In the genomic region with DNA sequence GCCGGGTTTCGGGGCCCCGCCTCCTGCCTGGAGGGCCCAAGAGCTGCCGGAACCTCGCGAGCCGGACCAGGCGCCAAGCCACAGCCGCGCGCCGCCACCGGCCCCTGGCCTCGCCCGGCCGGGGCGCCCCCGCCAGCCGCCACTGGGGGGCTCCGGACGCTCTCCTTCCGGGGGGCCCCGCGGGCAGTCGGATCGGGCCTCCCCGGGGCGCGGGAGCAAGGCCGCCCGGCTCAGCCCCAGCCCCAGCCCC, we compare ENCODE assay signal across 1 cellular context.
TF ChIP-seq lines count a peak whose summit lies in the region.

No MANE protein-coding gene starts in this region.

TF ChIP-seq in GM12878, 131 proteins besides CTCF, POLR2A, EP300 and RAD21 (continued from another document):
- TF ChIP-seq NRF1 (conservative IDR thresholded peaks at IDR 0.05; ENCODE audit: low read depth, low read length) (no peak), RFX5 (IDR thresholded peaks at IDR 0.05; ENCODE audit: low read depth, low read length) (no peak), CBX5 (IDR thresholded peaks at IDR 0.05; ENCODE audit: low read depth) (0 out of 2 replicates have a peak, but pooled peaks have one; percentile 5), IKZF1 (conservative IDR thresholded peaks at IDR 0.05) (no peak), TAF1 (IDR thresholded peaks at IDR 0.05; ENCODE audit: borderline replicate concordance, low read depth, low read length) (peak; percentile 44; the same call in 1 of the 2 replicates), RB1 (IDR thresholded peaks at IDR 0.05; ENCODE audit: borderline replicate concordance) (no peak), MXI1 (IDR thresholded peaks at IDR 0.05; ENCODE audit: low read depth, low read length) (no peak), NR2C2 (IDR thresholded peaks at IDR 0.05; ENCODE audit: borderline replicate concordance, control insufficient read depth, insufficient read length, low read depth) (no peak), CHD1 (IDR thresholded peaks at IDR 0.05; ENCODE audit: low read depth, low read length) (no peak), YY1 (IDR thresholded peaks at IDR 0.05; ENCODE audit: low read depth, low read length) (peak; percentile 19; the same call in 1 of the 2 replicates), WRNIP1 (IDR thresholded peaks at IDR 0.05; ENCODE audit: borderline replicate concordance, low read depth, low read length) (no peak), IRF4 (IDR thresholded peaks at IDR 0.05; ENCODE audit: low read depth, low read length) (no peak), RELA (IDR thresholded peaks at IDR 0.05; ENCODE audit: borderline replicate concordance, partially characterized antibody) (no peak), EGR1 (IDR thresholded peaks at IDR 0.05; ENCODE audit: borderline replicate concordance in 1 of 2, low read depth in 2 of 2, low read length in 2 of 2) (0 out of 3 replicates have a peak, but pooled peaks of 1 of the 2 experiments have one; percentile 40), ZNF217 (IDR thresholded peaks at IDR 0.05) (no peak)
- TF ChIP-seq, protein P1, sequence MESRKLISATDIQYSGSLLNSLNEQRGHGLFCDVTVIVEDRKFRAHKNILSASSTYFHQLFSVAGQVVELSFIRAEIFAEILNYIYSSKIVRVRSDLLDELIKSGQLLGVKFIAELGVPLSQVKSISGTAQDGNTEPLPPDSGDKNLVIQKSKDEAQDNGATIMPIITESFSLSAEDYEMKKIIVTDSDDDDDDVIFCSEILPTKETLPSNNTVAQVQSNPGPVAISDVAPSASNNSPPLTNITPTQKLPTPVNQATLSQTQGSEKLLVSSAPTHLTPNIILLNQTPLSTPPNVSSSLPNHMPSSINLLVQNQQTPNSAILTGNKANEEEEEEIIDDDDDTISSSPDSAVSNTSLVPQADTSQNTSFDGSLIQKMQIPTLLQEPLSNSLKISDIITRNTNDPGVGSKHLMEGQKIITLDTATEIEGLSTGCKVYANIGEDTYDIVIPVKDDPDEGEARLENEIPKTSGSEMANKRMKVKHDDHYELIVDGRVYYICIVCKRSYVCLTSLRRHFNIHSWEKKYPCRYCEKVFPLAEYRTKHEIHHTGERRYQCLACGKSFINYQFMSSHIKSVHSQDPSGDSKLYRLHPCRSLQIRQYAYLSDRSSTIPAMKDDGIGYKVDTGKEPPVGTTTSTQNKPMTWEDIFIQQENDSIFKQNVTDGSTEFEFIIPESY (IDR thresholded peaks at IDR 0.05) = no peak
- TF ChIP-seq, protein P2, sequence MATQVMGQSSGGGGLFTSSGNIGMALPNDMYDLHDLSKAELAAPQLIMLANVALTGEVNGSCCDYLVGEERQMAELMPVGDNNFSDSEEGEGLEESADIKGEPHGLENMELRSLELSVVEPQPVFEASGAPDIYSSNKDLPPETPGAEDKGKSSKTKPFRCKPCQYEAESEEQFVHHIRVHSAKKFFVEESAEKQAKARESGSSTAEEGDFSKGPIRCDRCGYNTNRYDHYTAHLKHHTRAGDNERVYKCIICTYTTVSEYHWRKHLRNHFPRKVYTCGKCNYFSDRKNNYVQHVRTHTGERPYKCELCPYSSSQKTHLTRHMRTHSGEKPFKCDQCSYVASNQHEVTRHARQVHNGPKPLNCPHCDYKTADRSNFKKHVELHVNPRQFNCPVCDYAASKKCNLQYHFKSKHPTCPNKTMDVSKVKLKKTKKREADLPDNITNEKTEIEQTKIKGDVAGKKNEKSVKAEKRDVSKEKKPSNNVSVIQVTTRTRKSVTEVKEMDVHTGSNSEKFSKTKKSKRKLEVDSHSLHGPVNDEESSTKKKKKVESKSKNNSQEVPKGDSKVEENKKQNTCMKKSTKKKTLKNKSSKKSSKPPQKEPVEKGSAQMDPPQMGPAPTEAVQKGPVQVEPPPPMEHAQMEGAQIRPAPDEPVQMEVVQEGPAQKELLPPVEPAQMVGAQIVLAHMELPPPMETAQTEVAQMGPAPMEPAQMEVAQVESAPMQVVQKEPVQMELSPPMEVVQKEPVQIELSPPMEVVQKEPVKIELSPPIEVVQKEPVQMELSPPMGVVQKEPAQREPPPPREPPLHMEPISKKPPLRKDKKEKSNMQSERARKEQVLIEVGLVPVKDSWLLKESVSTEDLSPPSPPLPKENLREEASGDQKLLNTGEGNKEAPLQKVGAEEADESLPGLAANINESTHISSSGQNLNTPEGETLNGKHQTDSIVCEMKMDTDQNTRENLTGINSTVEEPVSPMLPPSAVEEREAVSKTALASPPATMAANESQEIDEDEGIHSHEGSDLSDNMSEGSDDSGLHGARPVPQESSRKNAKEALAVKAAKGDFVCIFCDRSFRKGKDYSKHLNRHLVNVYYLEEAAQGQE (IDR thresholded peaks at IDR 0.05; ENCODE audit: low read depth, low read length) = no peak
- TF ChIP-seq, protein P3, sequence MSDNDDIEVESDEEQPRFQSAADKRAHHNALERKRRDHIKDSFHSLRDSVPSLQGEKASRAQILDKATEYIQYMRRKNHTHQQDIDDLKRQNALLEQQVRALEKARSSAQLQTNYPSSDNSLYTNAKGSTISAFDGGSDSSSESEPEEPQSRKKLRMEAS (IDR thresholded peaks at IDR 0.05; ENCODE audit: low read depth, low read length) = no peak
- TF ChIP-seq, protein P4, sequence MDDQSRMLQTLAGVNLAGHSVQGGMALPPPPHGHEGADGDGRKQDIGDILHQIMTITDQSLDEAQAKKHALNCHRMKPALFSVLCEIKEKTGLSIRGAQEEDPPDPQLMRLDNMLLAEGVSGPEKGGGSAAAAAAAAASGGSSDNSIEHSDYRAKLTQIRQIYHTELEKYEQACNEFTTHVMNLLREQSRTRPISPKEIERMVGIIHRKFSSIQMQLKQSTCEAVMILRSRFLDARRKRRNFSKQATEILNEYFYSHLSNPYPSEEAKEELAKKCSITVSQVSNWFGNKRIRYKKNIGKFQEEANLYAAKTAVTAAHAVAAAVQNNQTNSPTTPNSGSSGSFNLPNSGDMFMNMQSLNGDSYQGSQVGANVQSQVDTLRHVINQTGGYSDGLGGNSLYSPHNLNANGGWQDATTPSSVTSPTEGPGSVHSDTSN (IDR thresholded peaks at IDR 0.05; ENCODE audit: insufficient replicate concordance, low read depth, low read length) = no peak
- TF ChIP-seq, protein P5, sequence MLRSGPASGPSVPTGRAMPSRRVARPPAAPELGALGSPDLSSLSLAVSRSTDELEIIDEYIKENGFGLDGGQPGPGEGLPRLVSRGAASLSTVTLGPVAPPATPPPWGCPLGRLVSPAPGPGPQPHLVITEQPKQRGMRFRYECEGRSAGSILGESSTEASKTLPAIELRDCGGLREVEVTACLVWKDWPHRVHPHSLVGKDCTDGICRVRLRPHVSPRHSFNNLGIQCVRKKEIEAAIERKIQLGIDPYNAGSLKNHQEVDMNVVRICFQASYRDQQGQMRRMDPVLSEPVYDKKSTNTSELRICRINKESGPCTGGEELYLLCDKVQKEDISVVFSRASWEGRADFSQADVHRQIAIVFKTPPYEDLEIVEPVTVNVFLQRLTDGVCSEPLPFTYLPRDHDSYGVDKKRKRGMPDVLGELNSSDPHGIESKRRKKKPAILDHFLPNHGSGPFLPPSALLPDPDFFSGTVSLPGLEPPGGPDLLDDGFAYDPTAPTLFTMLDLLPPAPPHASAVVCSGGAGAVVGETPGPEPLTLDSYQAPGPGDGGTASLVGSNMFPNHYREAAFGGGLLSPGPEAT (IDR thresholded peaks at IDR 0.05; ENCODE audit: low read depth) = no peak
TF ChIP-seq in GM12878: peak in this region for 14.
